In genomic region chr13:49786609-49787008, GRCh38 we compare ENCODE assay signal across 27 cellular contexts. TPM values are rescaled to one million over a fixed set of nuclear protein-coding genes. Genes with fewer than 3 reads are reported as not detected.
DNase-seq lines count a peak whose midpoint lies in the region; ATAC-seq and TF ChIP-seq lines count a peak whose summit lies in the region.
"Had no signal": no experiment of that assay in that cellular context is flagged by ENCODE, and none has a peak within 500 bp of the region (broad histone marks: within the 10 kb centered on the region; RNA-seq: fewer than 3 reads in every experiment).

No MANE protein-coding gene starts in this region.

- H3K4me1 Mint-ChIP-seq in Caco-2 (ENCODE audit: low read depth, unreplicated experiment) (peaks cover 35% of the 10 kb centered on the region), T-helper 17 cell (peaks cover 51% of the 10 kb centered on the region)
- H3K4me1 Mint-ChIP-seq in dendritic cell treated with granulocyte-macrophage colony-stimulating factor and Interleukin-4, amounts not matched to agents 40 ng/mL and 50 ng/mL, for 4 days (ENCODE audit: low read depth), result peaks cover 61% of the 10 kb centered on the region

- POLR2A ChIA-PET in Caco-2 (lab: Charles Lee), result no interaction called here

- no TSS peak for BruUV-seq in Caco-2 (replicated peaks; lab: Mats Ljungman, UMichigan)

- CTCF ChIA-PET in Caco-2 (lab: Charles Lee), result interaction anchor here (0.6 kb wide), 1 partner anchor 234 kb away, joined by 3 read pairs; no protein-coding TSS in a partner anchor

- no peaks in the 10 kb centered on the region for H3K27me3 ChIP-seq in Caco-2 (replicated peaks; ENCODE audit: control insufficient read depth, insufficient read depth, low read length)
- H3K27me3 ChIP-seq in skeletal muscle tissue (ENCODE audit: control insufficient read depth in 3 of 3, insufficient read depth in 3 of 3, low read length in 3 of 3), result no peaks in the 10 kb centered on the region
- no peaks in the 10 kb centered on the region for H3K27me3 ChIP-seq in lower lobe of right lung (ENCODE audit: low read depth)
- H3K27me3 ChIP-seq: BLaER1 treated with 17β-estradiol and CSF1 and Interleukin-3, amounts not matched to agents 10 nM and 100 nM; SJSA1 had no signal

- H3K27ac ChIP-seq in skeletal muscle tissue (ENCODE audit: low read depth, low read length), result peak overlapping the region; percentile 54
- H3K27ac ChIP-seq in lower lobe of right lung, result no peak overlapping the region
- H3K27ac ChIP-seq: BLaER1 treated with 17β-estradiol and CSF1 and Interleukin-3, amounts not matched to agents 10 nM and 100 nM; KMS-11; SJSA1 had no signal

- H3K9me3 ChIP-seq in Caco-2 (no peaks in the 10 kb centered on the region), T-helper 17 cell (ENCODE audit: control insufficient read depth, low read length, poor library complexity, severe bottlenecking) (no peaks in the 10 kb centered on the region), skeletal muscle tissue (ENCODE audit: control insufficient read depth in 3 of 3, low read length in 3 of 3) (no peaks in the 10 kb centered on the region), lower lobe of right lung (no peaks in the 10 kb centered on the region)
- H3K9me3 ChIP-seq: BLaER1 treated with 17β-estradiol and CSF1 and Interleukin-3, amounts not matched to agents 10 nM and 100 nM; HAP-1; SJSA1 had no signal

- H3K9ac ChIP-seq in skeletal muscle tissue (ENCODE audit: low read depth in 1 of 3, low read length in 3 of 3), result no peak overlapping the region
- H3K9ac ChIP-seq: BLaER1 treated with 17β-estradiol and CSF1 and Interleukin-3, amounts not matched to agents 10 nM and 100 nM; KMS-11 had no signal

- DNase-seq in Caco-2 (no peak), T-helper 17 cell (no peak), superior temporal gyrus (ENCODE audit: extremely low spot score) (no peak), lower lobe of right lung (no peak), AG08396 (ENCODE audit: low spot score) (no peak)
- DNase-seq: AML-193; CD4-positive, alpha-beta memory T cell; COR-L47; DMS79 treated with DMSO at 0.1 percent for 48 hours; GF-D8; GOT3; IMR-90; NCI-H1048; NCI-H1417; NCI-H1694; NCI-H2029 treated with DMSO at 0.1 percent for 48 hours; NCI-H226; NCI-H510A; NCI-H69; Right ventricle myocardium superior; RPMI8226 had no signal

- TF ChIP-seq CTCF in Caco-2 (IDR thresholded peaks at IDR 0.05; ENCODE audit: insufficient read depth in 1 of 2, low read depth in 1 of 2, low read length in 1 of 2, severe bottlenecking in 1 of 2, unreplicated experiment in 1 of 2) (no peak), lower lobe of right lung (IDR thresholded peaks at IDR 0.05) (no peak)

- peaks cover 16% of the 10 kb centered on the region for H3K36me3 Mint-ChIP-seq in Caco-2 (ENCODE audit: insufficient read depth, unreplicated experiment)
- peaks cover 17% of the 10 kb centered on the region for H3K36me3 Mint-ChIP-seq in T-helper 17 cell (ENCODE audit: low read depth)
- H3K36me3 Mint-ChIP-seq in dendritic cell treated with granulocyte-macrophage colony-stimulating factor and Interleukin-4, amounts not matched to agents 40 ng/mL and 50 ng/mL, for 4 days (ENCODE audit: low read depth), result peaks cover 7% of the 10 kb centered on the region

- H3K27ac Mint-ChIP-seq in Caco-2 (ENCODE audit: unreplicated experiment), result peak overlapping the region; percentile 2
- H3K27ac Mint-ChIP-seq in T-helper 17 cell, result no peak overlapping the region
- peak overlapping the region; percentile 11 for H3K27ac Mint-ChIP-seq in dendritic cell treated with granulocyte-macrophage colony-stimulating factor and Interleukin-4, amounts not matched to agents 40 ng/mL and 50 ng/mL, for 4 days

- no peaks in the 10 kb centered on the region for H3K9me3 Mint-ChIP-seq in Caco-2 (ENCODE audit: unreplicated experiment)
- no peaks in the 10 kb centered on the region for H3K9me3 Mint-ChIP-seq in dendritic cell treated with granulocyte-macrophage colony-stimulating factor and Interleukin-4, amounts not matched to agents 40 ng/mL and 50 ng/mL, for 4 days
- H3K9me3 Mint-ChIP-seq: CD4-positive, alpha-beta memory T cell had no signal

- peaks cover 40% of the 10 kb centered on the region for H3K4me1 ChIP-seq in Caco-2
- peaks cover 42 to 56% (median 53%) of the 10 kb centered on the region in 3 donors for H3K4me1 ChIP-seq in skeletal muscle tissue (ENCODE audit: control insufficient read depth in 3 of 3, insufficient read depth in 3 of 3, low read length in 3 of 3)
- peaks cover 44% of the 10 kb centered on the region for H3K4me1 ChIP-seq in lower lobe of right lung

- ATAC-seq in T-helper 17 cell, result no peak
- no peak for ATAC-seq in lower lobe of right lung

- intact Hi-C loops in Caco-2 (cut with micrococcal nuclease; ENCODE audit: unreplicated experiment) (no loop called here), lower lobe of right lung (cut with DNase I) (no loop called here)
- intact Hi-C loops in dendritic cell treated with granulocyte-macrophage colony-stimulating factor and Interleukin-4, amounts not matched to agents 40 ng/mL and 50 ng/mL, for 4 days (cut with micrococcal nuclease), result no loop called here

- H3K4me3 ChIP-seq in Caco-2 (ENCODE audit: low read depth, low read length) (no peak overlapping the region), skeletal muscle tissue (ENCODE audit: low read length in 3 of 3) (no peak overlapping the region), lower lobe of right lung (no peak overlapping the region)
- H3K4me3 ChIP-seq: BLaER1 treated with 17β-estradiol and CSF1 and Interleukin-3, amounts not matched to agents 10 nM and 100 nM; HAP-1; SJSA1 had no signal

- H3K27me3 Mint-ChIP-seq in Caco-2 (ENCODE audit: insufficient read depth, unreplicated experiment) (no peaks in the 10 kb centered on the region), T-helper 17 cell (no peaks in the 10 kb centered on the region)
- no peaks in the 10 kb centered on the region for H3K27me3 Mint-ChIP-seq in dendritic cell treated with granulocyte-macrophage colony-stimulating factor and Interleukin-4, amounts not matched to agents 40 ng/mL and 50 ng/mL, for 4 days
- H3K27me3 Mint-ChIP-seq: CD4-positive, alpha-beta memory T cell had no signal

- H3K4me3 Mint-ChIP-seq in Caco-2 (ENCODE audit: unreplicated experiment), result no peak overlapping the region
- H3K4me3 Mint-ChIP-seq in T-helper 17 cell, result peak overlapping the region; percentile 49
- H3K4me3 Mint-ChIP-seq in dendritic cell treated with granulocyte-macrophage colony-stimulating factor and Interleukin-4, amounts not matched to agents 40 ng/mL and 50 ng/mL, for 4 days, result no peak overlapping the region

- H3K36me3 ChIP-seq in Caco-2 (ENCODE audit: control insufficient read depth, insufficient read depth, low read length) (peaks cover 2% of the 10 kb centered on the region; the same call in 1 of the 2 replicates), skeletal muscle tissue (ENCODE audit: control insufficient read depth in 3 of 3, insufficient read depth in 3 of 3, low read length in 3 of 3) (no peaks in the 10 kb centered on the region), lower lobe of right lung (no peaks in the 10 kb centered on the region)
- H3K36me3 ChIP-seq: HAP-1 had no signal

RNA-seq across cellular contexts. Expression of gene KPNA3, which starts 5.9 kb away (rescaled TPM):
- total RNA-seq in Caco-2 (2022), result 81.3 and 81.9 TPM in 2 replicates
- 10 to 100 TPM; 19.1 to 25.1 TPM for total RNA-seq in T-helper 17 cell
- total RNA-seq in skeletal muscle tissue, result 23.0 TPM
- 31.9 TPM for total RNA-seq in lower lobe of right lung
